In genomic region chr4:16761031-16761430, GRCh38 we compare ENCODE assay signal across 24 cellular contexts.
"Had no signal": no experiment of that assay in that cellular context is flagged by ENCODE, and none has a peak within 500 bp of the region (broad histone marks: within the 10 kb centered on the region; RNA-seq: fewer than 3 reads in every experiment).

No MANE protein-coding gene starts in this region.

- H3K27me3 Mint-ChIP-seq: activated CD8-positive, alpha-beta T cell treated with anti-CD3 and anti-CD28 coated beads for 36 hours; activated naive CD4-positive, alpha-beta T cell treated with anti-CD3 and anti-CD28 coated beads, Interleukin-2, amount 10 ng/mL, durations not matched to agents 7 days and 5 days; activated naive CD8-positive, alpha-beta T cell treated with anti-CD3 and anti-CD28 coated beads for 36 hours had no signal

- DNase-seq: activated CD4-positive, alpha-beta T cell treated with anti-CD3 and anti-CD28 coated beads for 4 hours; activated CD8-positive, alpha-beta memory T cell treated with anti-CD3 and anti-CD28 coated beads, Interleukin-2, amount 50 U/mL, for 4 hours; activated CD8-positive, alpha-beta T cell treated with anti-CD3 and anti-CD28 coated beads for 36 hours; activated gamma-delta T cell treated with Interleukin-2 at 50 U/mL for 16 hours; activated naive CD4-positive, alpha-beta T cell treated with anti-CD3 and anti-CD28 coated beads, Interleukin-2, amount 10 ng/mL, durations not matched to agents 7 days and 5 days; activated naive CD8-positive, alpha-beta T cell treated with anti-CD3 and anti-CD28 coated beads for 36 hours; activated T-cell treated with anti-CD3 and anti-CD28 coated beads, Interleukin-2, amount 50 U/mL, for 72 hours; caudate nucleus; KG1; MG63; MV-4-11; NCI-H1092 treated with DMSO at 0.1 percent for 48 hours; NCI-H1417 treated with DMSO at 0.1 percent for 48 hours; NCI-H1694 treated with DMSO at 0.1 percent for 48 hours; NCI-H2029 treated with DMSO at 0.1 percent for 48 hours; NCI-H345; NCI-H510A; NCI-H526 treated with DMSO at 0.1 percent for 48 hours; NCI-H82; SK-N-SH; T-helper 1 cell had no signal

- H3K36me3 Mint-ChIP-seq: activated naive CD4-positive, alpha-beta T cell treated with anti-CD3 and anti-CD28 coated beads, Interleukin-2, amount 10 ng/mL, durations not matched to agents 7 days and 5 days; activated naive CD8-positive, alpha-beta T cell treated with anti-CD3 and anti-CD28 coated beads for 36 hours had no signal

- H3K27ac ChIP-seq: breast epithelium had no signal

- H3K4me1 ChIP-seq: breast epithelium had no signal

- ATAC-seq: activated CD4-positive, CD25-positive, alpha-beta regulatory T cell treated with anti-CD3 and anti-CD28 coated beads, Interleukin-2, amount 50 U/mL, for 24 hours; activated CD8-positive, alpha-beta T cell treated with anti-CD3 and anti-CD28 coated beads for 36 hours; activated T-cell treated with anti-CD3 and anti-CD28 coated beads, Interleukin-2, amount 50 U/mL, for 72 hours had no signal

- H3K27ac Mint-ChIP-seq: activated CD8-positive, alpha-beta T cell treated with anti-CD3 and anti-CD28 coated beads for 36 hours; activated naive CD4-positive, alpha-beta T cell treated with anti-CD3 and anti-CD28 coated beads, Interleukin-2, amount 10 ng/mL, durations not matched to agents 7 days and 5 days; activated naive CD8-positive, alpha-beta T cell treated with anti-CD3 and anti-CD28 coated beads for 36 hours; activated T-cell treated with anti-CD3 and anti-CD28 coated beads, Interleukin-2, amount 50 U/mL, for 72 hours; activated T-helper 2 cell treated with anti-CD3 and anti-CD28 coated beads, Interferon-gamma antibody, Interleukin-2, Interleukin-4, amounts not matched to agents 10 μg/mL and 5 μg/mL and 100 μg/mL, durations not matched to agents 14 hours and 24 hours and 36 hours had no signal

- H3K27me3 ChIP-seq: breast epithelium, MG63 had no signal

- H3K9me3 ChIP-seq: breast epithelium, MG63, SK-N-SH had no signal

- H3K4me3 Mint-ChIP-seq: activated CD8-positive, alpha-beta T cell treated with anti-CD3 and anti-CD28 coated beads for 36 hours; activated naive CD4-positive, alpha-beta T cell treated with anti-CD3 and anti-CD28 coated beads, Interleukin-2, amount 10 ng/mL, durations not matched to agents 7 days and 5 days; activated naive CD8-positive, alpha-beta T cell treated with anti-CD3 and anti-CD28 coated beads for 36 hours; activated T-cell treated with anti-CD3 and anti-CD28 coated beads, Interleukin-2, amount 50 U/mL, for 72 hours had no signal

- H3K9me3 Mint-ChIP-seq: activated CD8-positive, alpha-beta T cell treated with anti-CD3 and anti-CD28 coated beads for 36 hours; activated naive CD4-positive, alpha-beta T cell treated with anti-CD3 and anti-CD28 coated beads, Interleukin-2, amount 10 ng/mL, durations not matched to agents 7 days and 5 days; activated naive CD8-positive, alpha-beta T cell treated with anti-CD3 and anti-CD28 coated beads for 36 hours; activated T-cell treated with anti-CD3 and anti-CD28 coated beads, Interleukin-2, amount 50 U/mL, for 72 hours; activated T-helper 2 cell treated with anti-CD3 and anti-CD28 coated beads, Interferon-gamma antibody, Interleukin-2, Interleukin-4, amounts not matched to agents 10 μg/mL and 5 μg/mL and 100 μg/mL, durations not matched to agents 14 hours and 24 hours and 36 hours had no signal

- H3K36me3 ChIP-seq: breast epithelium had no signal

- H3K9ac ChIP-seq: SK-N-SH had no signal

- H3K4me3 ChIP-seq: breast epithelium, MG63 had no signal

- H3K4me1 Mint-ChIP-seq: activated naive CD4-positive, alpha-beta T cell treated with anti-CD3 and anti-CD28 coated beads, Interleukin-2, amount 10 ng/mL, durations not matched to agents 7 days and 5 days; activated naive CD8-positive, alpha-beta T cell treated with anti-CD3 and anti-CD28 coated beads for 36 hours had no signal
